Comparison of ENCODE assay signal across 8 cellular contexts in genomic region chr12:19382111-19382526, GRCh38. TPM values are rescaled to one million over a fixed set of nuclear protein-coding genes. Genes with fewer than 3 reads are reported as not detected.
DNase-seq lines count a peak whose midpoint lies in the region; ATAC-seq and TF ChIP-seq lines count a peak whose summit lies in the region.

No MANE protein-coding gene starts in this region.

- H3K4me1 Mint-ChIP-seq in activated CD8-positive, alpha-beta T cell treated with anti-CD3 and anti-CD28 coated beads for 36 hours (ENCODE audit: low read depth): peaks cover 10% of the 10 kb centered on the region
- H3K4me1 Mint-ChIP-seq in stimulated activated effector memory CD8-positive, alpha-beta T cell treated with anti-CD3 and anti-CD28 coated beads, Interleukin-12 subunit alpha, Interleukin-12 subunit beta, amount 100 ng/mL, for 72 hours: peaks cover 6% of the 10 kb centered on the region

- DNase-seq in D341Med (ENCODE audit: low spot score) (peak; percentile 37), hepatocyte (ENCODE audit: low spot score) (peak; percentile 32), omental fat pad (ENCODE audit: low spot score) (no peak), activated gamma-delta T cell treated with Interleukin-2 at 50 U/mL for 16 hours (no peak)
- DNase-seq in activated CD8-positive, alpha-beta T cell treated with anti-CD3 and anti-CD28 coated beads for 36 hours: peak; percentile 82
- peak; percentile 29 to 72 for DNase-seq in stimulated activated effector memory CD8-positive, alpha-beta T cell treated with anti-CD3 and anti-CD28 coated beads, Interleukin-12 subunit alpha, Interleukin-12 subunit beta, amount 100 ng/mL, for 72 hours (ENCODE audit: low spot score in 2 of 2)

- CTCF ChIA-PET in activated CD8-positive, alpha-beta T cell treated with anti-CD3 and anti-CD28 coated beads for 36 hours (lab: Charles Lee): interaction anchor here (1.4 kb wide), 1 partner anchor 50 kb away, joined by 3 read pairs; no protein-coding TSS in a partner anchor

- H3K27me3 Mint-ChIP-seq in activated CD8-positive, alpha-beta T cell treated with anti-CD3 and anti-CD28 coated beads for 36 hours: no peaks in the 10 kb centered on the region

- H3K4me3 ChIP-seq in hepatocyte: no peak overlapping the region

- no peak overlapping the region for H3K27ac ChIP-seq in hepatocyte

- no peak for TF ChIP-seq CTCF in activated CD8-positive, alpha-beta T cell treated with anti-CD3 and anti-CD28 coated beads for 36 hours (IDR thresholded peaks at IDR 0.05)
- TF ChIP-seq CTCF in hepatocyte (IDR thresholded peaks at IDR 0.05; ENCODE audit: poor library complexity) (no peak), omental fat pad (IDR thresholded peaks at IDR 0.05) (no peak)

- H3K79me2 ChIP-seq in hepatocyte: no peaks in the 10 kb centered on the region

- POLR2A ChIA-PET in activated CD8-positive, alpha-beta T cell treated with anti-CD3 and anti-CD28 coated beads for 36 hours (lab: Charles Lee): interaction anchor here (1.0 kb wide), 1 partner anchor 58 kb away, joined by 3 read pairs; no protein-coding TSS in a partner anchor

- H3K9me3 Mint-ChIP-seq in activated CD8-positive, alpha-beta T cell treated with anti-CD3 and anti-CD28 coated beads for 36 hours: no peaks in the 10 kb centered on the region
- H3K9me3 Mint-ChIP-seq in stimulated activated effector memory CD8-positive, alpha-beta T cell treated with anti-CD3 and anti-CD28 coated beads, Interleukin-12 subunit alpha, Interleukin-12 subunit beta, amount 100 ng/mL, for 72 hours: no peaks in the 10 kb centered on the region

- no peaks in the 10 kb centered on the region for H3K9me3 ChIP-seq in hepatocyte (ENCODE audit: low read depth)

- H3K27ac Mint-ChIP-seq in activated CD8-positive, alpha-beta T cell treated with anti-CD3 and anti-CD28 coated beads for 36 hours: peak overlapping the region; percentile 38
- peak overlapping the region; percentile 80 for H3K27ac Mint-ChIP-seq in stimulated activated effector memory CD8-positive, alpha-beta T cell treated with anti-CD3 and anti-CD28 coated beads, Interleukin-12 subunit alpha, Interleukin-12 subunit beta, amount 100 ng/mL, for 72 hours

- no peak overlapping the region for H2AFZ ChIP-seq in hepatocyte

- no peaks in the 10 kb centered on the region for H3K36me3 Mint-ChIP-seq in activated CD8-positive, alpha-beta T cell treated with anti-CD3 and anti-CD28 coated beads for 36 hours (ENCODE audit: low read depth)
- H3K36me3 Mint-ChIP-seq in stimulated activated effector memory CD8-positive, alpha-beta T cell treated with anti-CD3 and anti-CD28 coated beads, Interleukin-12 subunit alpha, Interleukin-12 subunit beta, amount 100 ng/mL, for 72 hours: no peaks in the 10 kb centered on the region

- H3K4me2 ChIP-seq in hepatocyte: no peak overlapping the region

- 57% methylated on average over 4 of the region's 4 CpGs for WGBS in hepatocyte (ENCODE audit: low lambda C conversion rate, missing lambda C conversion rate)

- intact Hi-C loops in activated CD8-positive, alpha-beta T cell treated with anti-CD3 and anti-CD28 coated beads for 36 hours (cut with micrococcal nuclease): no loop called here

- H3K9me2 ChIP-seq in hepatocyte (replicated peaks; ENCODE audit: insufficient read depth): no peaks in the 10 kb centered on the region

- peak; percentile 93 for ATAC-seq in GM19467 (IDR thresholded peaks at IDR 0.05; ENCODE audit: unreplicated experiment)
- ATAC-seq in HG03439 (IDR thresholded peaks at IDR 0.05; ENCODE audit: unreplicated experiment): peak; percentile 96
- peak; percentile 97 for ATAC-seq in activated CD8-positive, alpha-beta T cell treated with anti-CD3 and anti-CD28 coated beads for 36 hours
- peak; percentile 97 for ATAC-seq in stimulated activated effector memory CD8-positive, alpha-beta T cell treated with anti-CD3 and anti-CD28 coated beads, Interleukin-12 subunit alpha, Interleukin-12 subunit beta, amount 100 ng/mL, for 72 hours
- no peak for ATAC-seq in omental fat pad (ENCODE audit: low FRiP score)

- H3K4me1 ChIP-seq in hepatocyte (ENCODE audit: insufficient read depth): no peaks in the 10 kb centered on the region

- H3K27me3 ChIP-seq in hepatocyte: no peaks in the 10 kb centered on the region

- H3K4me3 Mint-ChIP-seq in activated CD8-positive, alpha-beta T cell treated with anti-CD3 and anti-CD28 coated beads for 36 hours: no peak overlapping the region
- no peak overlapping the region for H3K4me3 Mint-ChIP-seq in stimulated activated effector memory CD8-positive, alpha-beta T cell treated with anti-CD3 and anti-CD28 coated beads, Interleukin-12 subunit alpha, Interleukin-12 subunit beta, amount 100 ng/mL, for 72 hours

- no peaks in the 10 kb centered on the region for H3K36me3 ChIP-seq in hepatocyte (replicated peaks; ENCODE audit: insufficient read depth, low read depth)

- H4K20me1 ChIP-seq in hepatocyte (ENCODE audit: insufficient read depth, poor library complexity, severe bottlenecking): no peaks in the 10 kb centered on the region

RNA-seq across cellular contexts. Expression of gene AEBP2, which starts 57.2 kb away (rescaled TPM):
- total RNA-seq in activated CD8-positive, alpha-beta T cell treated with anti-CD3 and anti-CD28 coated beads for 36 hours: 10 to 100 TPM; 59.6 to 63.3 TPM
- total RNA-seq in hepatocyte (17.3 and 22.5 TPM in 2 replicates), omental fat pad (10 to 100 TPM; 19.3 to 39.9 (median 27.7) TPM)
- polyA plus RNA-seq in hepatocyte: 12.4 and 13.5 TPM in 2 replicates

Comparison
In these comparisons a context has a peak if more than half of its experiments do, and no peak if none do; other contexts are left out.
1. DNase-seq: peak in D341Med (single experiment), activated CD8-positive, alpha-beta T cell treated with anti-CD3 and anti-CD28 coated beads for 36 hours (single experiment), hepatocyte (single experiment) and stimulated activated effector memory CD8-positive, alpha-beta T cell treated with anti-CD3 and anti-CD28 coated beads, Interleukin-12 subunit alpha, Interleukin-12 subunit beta, amount 100 ng/mL, for 72 hours (2 of 2); none in omental fat pad (single experiment) and activated gamma-delta T cell treated with Interleukin-2 at 50 U/mL for 16 hours (single experiment).